In genomic region chr20:34842143-34842542, GRCh38 we compare ENCODE assay signal across 31 cellular contexts.
"Had no signal": no experiment of that assay in that cellular context is flagged by ENCODE, and none has a peak within 500 bp of the region (broad histone marks: within the 10 kb centered on the region; RNA-seq: fewer than 3 reads in every experiment).

No MANE protein-coding gene starts in this region.

- ATAC-seq: natural killer cell; psoas muscle; right cardiac atrium; sciatic nerve; stimulated activated memory B cell treated with anti-CD40 and anti-IgM and Interleukin-4, amounts not matched to agents 10 μg/mL and 1 μg/mL and 100 μg/mL, for 72 hours; stimulated activated naive CD8-positive, alpha-beta T cell treated with anti-CD3 and anti-CD28 coated beads, Interleukin-15, amount 100 ng/mL, for 72 hours; stimulated activated naive CD8-positive, alpha-beta T cell treated with anti-CD3 and anti-CD28 coated beads, Interleukin-15, Interleukin-2, amounts not matched to agents 100 U/mL and 50 U/mL, for 24 hours; upper lobe of right lung had no signal

- H3K9me3 ChIP-seq: ovary, psoas muscle, spleen, suprapubic skin, testis, tibial artery, transverse colon, upper lobe of right lung, uterus had no signal

- H3K27ac ChIP-seq: neural progenitor cell, ovary, parathyroid adenoma, psoas muscle, skin epidermis, spleen, suprapubic skin, testis, tibial artery, transverse colon, upper lobe of right lung, uterus had no signal

- H3K27ac Mint-ChIP-seq: natural killer cell; nephron; neural progenitor cell; progenitor cell of endocrine pancreas; stimulated activated memory B cell treated with anti-CD40 and anti-IgM and Interleukin-4, amounts not matched to agents 10 μg/mL and 1 μg/mL and 100 μg/mL, for 72 hours; stimulated activated naive CD8-positive, alpha-beta T cell treated with anti-CD3 and anti-CD28 coated beads, Interleukin-15, amount 100 ng/mL, for 72 hours; type B pancreatic cell had no signal

- H3K4me3 ChIP-seq: neural progenitor cell, ovary, psoas muscle, skin epidermis, smooth muscle cell, spleen, suprapubic skin, testis, tibial artery, transverse colon, upper lobe of right lung, uterus had no signal

- H2AFZ ChIP-seq: neural progenitor cell, parathyroid adenoma had no signal

- H3K27me3 ChIP-seq: neural progenitor cell, ovary, spleen, suprapubic skin, testis, tibial artery, transverse colon, upper lobe of right lung, uterus had no signal

- H3K4me3 Mint-ChIP-seq: natural killer cell; nephron; neural progenitor cell; stimulated activated memory B cell treated with anti-CD40 and anti-IgM and Interleukin-4, amounts not matched to agents 10 μg/mL and 1 μg/mL and 100 μg/mL, for 72 hours; stimulated activated naive CD8-positive, alpha-beta T cell treated with anti-CD3 and anti-CD28 coated beads, Interleukin-15, amount 100 ng/mL, for 72 hours; type B pancreatic cell had no signal

- H3K79me2 ChIP-seq: parathyroid adenoma had no signal

- H3K4me1 Mint-ChIP-seq: natural killer cell; nephron; neural progenitor cell; stimulated activated memory B cell treated with anti-CD40 and anti-IgM and Interleukin-4, amounts not matched to agents 10 μg/mL and 1 μg/mL and 100 μg/mL, for 72 hours; stimulated activated naive CD8-positive, alpha-beta T cell treated with anti-CD3 and anti-CD28 coated beads, Interleukin-15, amount 100 ng/mL, for 72 hours had no signal

- H3K4me2 ChIP-seq: neural progenitor cell, smooth muscle cell had no signal

- H3K9me3 Mint-ChIP-seq: natural killer cell; nephron; neural progenitor cell; stimulated activated memory B cell treated with anti-CD40 and anti-IgM and Interleukin-4, amounts not matched to agents 10 μg/mL and 1 μg/mL and 100 μg/mL, for 72 hours; stimulated activated naive CD8-positive, alpha-beta T cell treated with anti-CD3 and anti-CD28 coated beads, Interleukin-15, amount 100 ng/mL, for 72 hours; type B pancreatic cell had no signal

- H3K36me3 ChIP-seq: neural progenitor cell, ovary, transverse colon, upper lobe of right lung, uterus had no signal

- DNase-seq: natural killer cell; occipital lobe; ovary; posterior cingulate gyrus; psoas muscle; right cardiac atrium; spleen; stimulated activated CD4-positive, alpha-beta T cell treated with anti-CD3 and anti-CD28 coated beads, Interleukin-12 subunit alpha, Interleukin-12 subunit beta, amount 100 ng/mL, for 4 hours; stimulated activated CD4-positive, alpha-beta T cell treated with anti-CD3 and anti-CD28 coated beads, Interleukin-1b, Interleukin-23, amount 100 ng/mL, for 48 hours; stimulated activated CD4-positive, alpha-beta T cell treated with anti-CD3 and anti-CD28 coated beads, Interleukin-4, amount 100 ng/mL, for 1 hour; stimulated activated CD4-positive, alpha-beta T cell treated with anti-CD3 and anti-CD28 coated beads, Interleukin-4, amount 100 ng/mL, for 4 hours; stimulated activated CD8-positive, alpha-beta memory T cell treated with anti-CD3 and anti-CD28 coated beads, Interleukin-4, amount 100 ng/mL, for 48 hours; stimulated activated naive CD4-positive, alpha-beta T cell; stimulated activated naive CD8-positive, alpha-beta T cell treated with anti-CD3 and anti-CD28 coated beads, Interleukin-15, amount 100 ng/mL, for 72 hours; stimulated activated naive CD8-positive, alpha-beta T cell treated with anti-CD3 and anti-CD28 coated beads, Interleukin-15, Interleukin-2, amounts not matched to agents 100 U/mL and 50 U/mL, for 24 hours; substantia nigra; testis; tibial artery; transverse colon; upper lobe of right lung; uterus had no signal

- H3K9ac ChIP-seq: neural progenitor cell, parathyroid adenoma had no signal

- H3K4me1 ChIP-seq: neural progenitor cell, parathyroid adenoma, psoas muscle, spleen, suprapubic skin, testis, tibial artery, transverse colon, upper lobe of right lung, uterus had no signal

- H3K27me3 Mint-ChIP-seq: stimulated activated naive CD8-positive, alpha-beta T cell treated with anti-CD3 and anti-CD28 coated beads, Interleukin-15, amount 100 ng/mL, for 72 hours; type B pancreatic cell had no signal

- H3K36me3 Mint-ChIP-seq: natural killer cell; stimulated activated memory B cell treated with anti-CD40 and anti-IgM and Interleukin-4, amounts not matched to agents 10 μg/mL and 1 μg/mL and 100 μg/mL, for 72 hours had no signal
